In genomic region chr3:61202086-61202485, GRCh38 we compare ENCODE assay signal across 21 cellular contexts. TPM values are rescaled to one million over a fixed set of nuclear protein-coding genes. Genes with fewer than 3 reads are reported as not detected.
DNase-seq lines count a peak whose midpoint lies in the region; ATAC-seq, FAIRE-seq and TF ChIP-seq lines count a peak whose summit lies in the region.
"Had no signal": no experiment of that assay in that cellular context is flagged by ENCODE, and none has a peak within 500 bp of the region (broad histone marks: within the 10 kb centered on the region; RNA-seq: fewer than 3 reads in every experiment).

No MANE protein-coding gene starts in this region.

- WGBS in GM12878 (ENCODE audit: insufficient coverage, insufficient replicate concordance, low lambda C conversion rate, missing lambda C conversion rate): 97% methylated on average over 17 of the region's 17 CpGs
- WGBS in spleen, 5 donors: 85 to 99% (median 93%) methylated on average over 9 to 17 of the region's 17 CpGs

- H3K4me1 Mint-ChIP-seq in HFFc6 (ENCODE audit: low read depth): 0 out of 2 replicates have a peak, but pooled peaks cover 4% of the 10 kb centered on the region
- peaks cover 2% of the 10 kb centered on the region for H3K4me1 Mint-ChIP-seq in memory B cell
- H3K4me1 Mint-ChIP-seq in activated CD4-positive, alpha-beta memory T cell treated with anti-CD3 and anti-CD28 coated beads for 36 hours (ENCODE audit: low read depth): no peaks in the 10 kb centered on the region
- H3K4me1 Mint-ChIP-seq in activated T-cell treated with anti-CD3 and anti-CD28 coated beads, Interleukin-2, amount 50 U/mL, for 24 hours (ENCODE audit: low read depth): no peaks in the 10 kb centered on the region

- ATAC-seq in GM12878 (no peak), memory B cell (ENCODE audit: low read depth) (no peak)
- ATAC-seq: A549; CD8-positive, alpha-beta T cell had no signal

- 0 out of 2 replicates have a peak overlapping the region, but pooled peaks have one; percentile 55 for H3K4me2 ChIP-seq in GM12878 (ENCODE audit: control insufficient read depth, insufficient read depth)
- H3K4me2 ChIP-seq: A549; BLaER1 treated with 17β-estradiol and CSF1 and Interleukin-3, amounts not matched to agents 10 nM and 100 nM had no signal

- RAD21 ChIA-PET in GM12878 (lab: Charles Lee; ENCODE audit: unreplicated experiment): no interaction called here

- POLR2A ChIA-PET in GM12878 (lab: Charles Lee): no interaction called here
- POLR2A ChIA-PET in activated CD4-positive, alpha-beta memory T cell treated with anti-CD3 and anti-CD28 coated beads for 36 hours (lab: Charles Lee): no interaction called here

- no peaks in the 10 kb centered on the region for H4K20me1 ChIP-seq in GM12878 (ENCODE audit: control insufficient read depth, insufficient read depth)
- H4K20me1 ChIP-seq: BLaER1 treated with 17β-estradiol and CSF1 and Interleukin-3, amounts not matched to agents 10 nM and 100 nM had no signal

- H3K27me3 ChIP-seq in GM12878 (replicated peaks in 1 of 2; ENCODE audit: control insufficient read depth in 2 of 2, insufficient read depth in 2 of 2, low read length in 1 of 2) (no peaks in the 10 kb centered on the region), spleen (replicated peaks in 1 of 7) (no peaks in the 10 kb centered on the region)
- H3K27me3 ChIP-seq: BLaER1 treated with 17β-estradiol and CSF1 and Interleukin-3, amounts not matched to agents 10 nM and 100 nM had no signal

- no peak for TF ChIP-seq CTCF in HFFc6 (IDR thresholded peaks at IDR 0.05)
- no peak for TF ChIP-seq CTCF in GM12878 (IDR thresholded peaks at IDR 0.05 in 2 of 3, conservative IDR thresholded peaks at IDR 0.05 in 1 of 3; ENCODE audit: control insufficient read depth in 2 of 3, extremely low read depth in 1 of 3, insufficient read depth in 1 of 3, low read depth in 3 of 3, low read length in 3 of 3)
- no peak for TF ChIP-seq CTCF in spleen (IDR thresholded peaks at IDR 0.05 in 8 of 11, conservative IDR thresholded peaks at IDR 0.05 in 3 of 11)

- no peak overlapping the region for H3K4me3 ChIP-seq in GM12878
- H3K4me3 ChIP-seq in spleen: no peak overlapping the region
- H3K4me3 ChIP-seq: A549; BLaER1 treated with 17β-estradiol and CSF1 and Interleukin-3, amounts not matched to agents 10 nM and 100 nM had no signal

- H3K79me2 ChIP-seq in GM12878 (ENCODE audit: control insufficient read depth, insufficient read depth, low read length): no peaks in the 10 kb centered on the region

- H3K27me3 Mint-ChIP-seq in HFFc6 (ENCODE audit: insufficient read depth) (no peaks in the 10 kb centered on the region), memory B cell (no peaks in the 10 kb centered on the region)
- no peaks in the 10 kb centered on the region for H3K27me3 Mint-ChIP-seq in activated CD4-positive, alpha-beta memory T cell treated with anti-CD3 and anti-CD28 coated beads for 36 hours
- no peaks in the 10 kb centered on the region for H3K27me3 Mint-ChIP-seq in activated T-cell treated with anti-CD3 and anti-CD28 coated beads, Interleukin-2, amount 50 U/mL, for 24 hours
- H3K27me3 Mint-ChIP-seq: B cell; CD4-positive, alpha-beta T cell had no signal

- H3K36me3 ChIP-seq in GM12878 (ENCODE audit: control insufficient read depth in 2 of 2, insufficient read depth in 2 of 2, low read length in 1 of 2) (peaks cover 0 to 2% of the 10 kb centered on the region in 2 experiments; a peak in 2 of 4 replicates), spleen (no peaks in the 10 kb centered on the region)
- H3K36me3 ChIP-seq: BLaER1 treated with 17β-estradiol and CSF1 and Interleukin-3, amounts not matched to agents 10 nM and 100 nM had no signal

- CTCF ChIA-PET in GM12878 (lab: Yijun Ruan, JAX): no interaction called here
- CTCF ChIA-PET in activated CD4-positive, alpha-beta memory T cell treated with anti-CD3 and anti-CD28 coated beads for 36 hours (lab: Charles Lee): no interaction called here

- in situ Hi-C loops in GM12878 (cut with MboI) (no loop called here), ACHN (cut with HindIII; ENCODE audit: low pct_ligation_motif_present, low pct_unique_long_range_greater_than_20kb, low sequenced_read_pairs) (no loop called here)

- TF ChIP-seq EP300 in GM12878 (IDR thresholded peaks at IDR 0.05; ENCODE audit: borderline replicate concordance in 1 of 2, control insufficient read depth in 1 of 2, low read depth in 2 of 2, low read length in 2 of 2): no peak

- intact Hi-C loops in GM12878 (cut with micrococcal nuclease; ENCODE audit: unreplicated experiment) (no loop called here), spleen (cut with DNase I; ENCODE audit: low total_unique reads) (no loop called here)
- intact Hi-C loops in activated CD4-positive, alpha-beta memory T cell treated with anti-CD3 and anti-CD28 coated beads for 36 hours (cut with micrococcal nuclease): no loop called here

- H3K4me1 ChIP-seq in GM12878 (ENCODE audit: control insufficient read depth, insufficient read depth, low read length) (0 out of 2 replicates have a peak, but pooled peaks cover 3% of the 10 kb centered on the region), spleen (peaks cover 0 to 3% (median 0%) of the 10 kb centered on the region in 6 donors)
- H3K4me1 ChIP-seq: A549; BLaER1 treated with 17β-estradiol and CSF1 and Interleukin-3, amounts not matched to agents 10 nM and 100 nM; Caco-2 had no signal

- H3K9me3 ChIP-seq in GM12878 (replicated peaks; ENCODE audit: control insufficient read depth, insufficient read depth, low read length): no peaks in the 10 kb centered on the region
- H3K9me3 ChIP-seq in spleen: no peaks in the 10 kb centered on the region
- H3K9me3 ChIP-seq: A549, Caco-2 had no signal

- no peak for FAIRE-seq in GM12878 (lab: Jason Lieb, UNC)
- FAIRE-seq: A549, D721Med, G401.6 had no signal

- SMC1A ChIA-PET in GM12878 (lab: Charles Lee; ENCODE audit: uncharacterized antibody, unreplicated experiment): no interaction called here

- DNase-seq in HFFc6 (no peak), GM12878 (ENCODE audit: low read depth, low spot score) (no peak), memory B cell (ENCODE audit: low spot score in 2 of 2) (no peak), spleen (peak; percentile 67), UCSD-AML1 (lab: John Stamatoyannopoulos, UW; ENCODE audit: unreplicated experiment) (no peak), ACHN (no peak)
- no peak for DNase-seq in activated CD4-positive, alpha-beta memory T cell treated with anti-CD3 and anti-CD28 coated beads for 36 hours
- DNase-seq in activated T-cell treated with anti-CD3 and anti-CD28 coated beads, Interleukin-2, amount 50 U/mL, for 24 hours: no peak
- DNase-seq: Caco-2; Calu3; CD4-positive, alpha-beta T cell; CD8-positive, alpha-beta T cell; DMS79 treated with DMSO at 0.1 percent for 48 hours; GF-D8 had no signal

- BruUV-seq in GM12878 (replicated peaks; lab: Mats Ljungman, UMichigan): no TSS peak

- H3K27ac Mint-ChIP-seq in HFFc6 (no peak overlapping the region), memory B cell (no peak overlapping the region)
- H3K27ac Mint-ChIP-seq in activated CD4-positive, alpha-beta memory T cell treated with anti-CD3 and anti-CD28 coated beads for 36 hours: no peak overlapping the region
- H3K27ac Mint-ChIP-seq in activated T-cell treated with anti-CD3 and anti-CD28 coated beads, Interleukin-2, amount 50 U/mL, for 24 hours: no peak overlapping the region
- H3K27ac Mint-ChIP-seq: B cell; CD4-positive, alpha-beta T cell; CD8-positive, alpha-beta T cell had no signal

- H3K9ac ChIP-seq in GM12878 (ENCODE audit: control insufficient read depth, insufficient read depth, low read length): no peak overlapping the region
- H3K9ac ChIP-seq: BLaER1 treated with 17β-estradiol and CSF1 and Interleukin-3, amounts not matched to agents 10 nM and 100 nM had no signal

- TF ChIP-seq RAD21 in GM12878 (IDR thresholded peaks at IDR 0.05; ENCODE audit: insufficient read depth, low read depth, low read length): no peak

- H3K9me3 Mint-ChIP-seq in HFFc6: peaks cover 12% of the 10 kb centered on the region
- peaks cover 2% of the 10 kb centered on the region for H3K9me3 Mint-ChIP-seq in memory B cell
- H3K9me3 Mint-ChIP-seq in activated CD4-positive, alpha-beta memory T cell treated with anti-CD3 and anti-CD28 coated beads for 36 hours: no peaks in the 10 kb centered on the region
- H3K9me3 Mint-ChIP-seq in activated T-cell treated with anti-CD3 and anti-CD28 coated beads, Interleukin-2, amount 50 U/mL, for 24 hours: peaks cover 2% of the 10 kb centered on the region

- H2AFZ ChIP-seq in GM12878 (ENCODE audit: control insufficient read depth, low read depth, low read length): no peak overlapping the region

- H3K36me3 Mint-ChIP-seq in HFFc6 (ENCODE audit: low read depth) (no peaks in the 10 kb centered on the region), memory B cell (peaks cover 3% of the 10 kb centered on the region)
- H3K36me3 Mint-ChIP-seq in activated CD4-positive, alpha-beta memory T cell treated with anti-CD3 and anti-CD28 coated beads for 36 hours: no peaks in the 10 kb centered on the region
- H3K36me3 Mint-ChIP-seq in activated T-cell treated with anti-CD3 and anti-CD28 coated beads, Interleukin-2, amount 50 U/mL, for 24 hours (ENCODE audit: low read depth): no peaks in the 10 kb centered on the region
- H3K36me3 Mint-ChIP-seq: CD8-positive, alpha-beta T cell had no signal

- no peak for TF ChIP-seq POLR2A in GM12878 (IDR thresholded peaks at IDR 0.05; ENCODE audit: low read depth, low read length)
- no peak for TF ChIP-seq POLR2A in spleen (IDR thresholded peaks at IDR 0.05)

- H3K4me3 Mint-ChIP-seq in HFFc6 (peak overlapping the region; percentile 59; the same call in 1 of the 2 replicates), memory B cell (peak overlapping the region; percentile 63)
- no peak overlapping the region for H3K4me3 Mint-ChIP-seq in activated CD4-positive, alpha-beta memory T cell treated with anti-CD3 and anti-CD28 coated beads for 36 hours
- no peak overlapping the region for H3K4me3 Mint-ChIP-seq in activated T-cell treated with anti-CD3 and anti-CD28 coated beads, Interleukin-2, amount 50 U/mL, for 24 hours
- H3K4me3 Mint-ChIP-seq: B cell; CD4-positive, alpha-beta T cell; CD8-positive, alpha-beta T cell had no signal

- no peak overlapping the region for H3K27ac ChIP-seq in GM12878 (ENCODE audit: control insufficient read depth, insufficient read depth)
- no peak overlapping the region for H3K27ac ChIP-seq in spleen
- H3K27ac ChIP-seq: 22Rv1; A549; BLaER1 treated with 17β-estradiol and CSF1 and Interleukin-3, amounts not matched to agents 10 nM and 100 nM; C4-2B had no signal

RNA-seq across cellular contexts. Expression of gene FHIT, which starts 49.2 kb away (rescaled TPM):
- under 1 TPM in 2 of 6 experiments, not detected in 4; 0.33 to 0.38 TPM for total RNA-seq in HFFc6 (2021; fragmentation: NEBNext Ultra II Directional; extraction: Animal tissue kit (Norgen Biotek cat#: 25700))
- total RNA-seq in GM12878 (2013; cell fraction: nucleolus; rRNA removed): 109 and 115 TPM in 2 replicates
- total RNA-seq in GM12878 (2014; rRNA removed): 5.7 and 6.8 TPM in 2 replicates
- total RNA-seq in GM12878 (2014; rRNA removed; fragmentation: Illumina TruSeq; extraction: Trizol): 7.9 and 9.6 TPM in 2 replicates
- total RNA-seq in GM12878 (2021): 10.3 and 11.0 TPM in 2 replicates
- 5.9 TPM for polyA plus RNA-seq in GM12878 (2011; ENCODE audit: low read depth)
- 8.6 and 8.7 TPM in 2 replicates for polyA plus RNA-seq in GM12878 (2011; rRNA removed)
- polyA plus RNA-seq in GM12878 (2011; cell fraction: cytosol; rRNA removed): 12.2 and 13.7 TPM in 2 replicates
- 15.3 and 21.1 TPM in 2 replicates for polyA plus RNA-seq in GM12878 (2011; cell fraction: nucleus; rRNA removed)
- 10.1 and 12.8 TPM in 2 replicates for polyA plus RNA-seq in GM12878 (2012)
- 9.1 and 10.4 TPM in 2 replicates for polyA plus RNA-seq in GM12878 (2014; fragmentation: Illumina TruSeq; extraction: Trizol)
- polyA plus RNA-seq in GM12878 (2014; fragmentation: Nextera tagmentation; extraction: Ambion mirVana): 1 to 10 TPM; 4.2 to 7.9 TPM
- 4.8 and 10.3 TPM in 2 replicates for polyA plus RNA-seq in GM12878 (2014; rRNA removed)
- polyA plus RNA-seq in GM12878 (2016; fragmentation: Nextera tagmentation; extraction: Ambion mirVana): 10 to 100 TPM; 14.6 to 14.9 TPM
- 12.5 and 19.7 TPM in 2 replicates for polyA minus RNA-seq in GM12878 (2011; rRNA and poly(A)+ RNA removed)
- polyA minus RNA-seq in GM12878 (2011; cell fraction: cytosol; rRNA and poly(A)+ RNA removed): 4.0 and 12.1 TPM in 2 replicates
- 53.4 and 85.3 TPM in 2 replicates for polyA minus RNA-seq in GM12878 (2011; cell fraction: nucleus; rRNA and poly(A)+ RNA removed)
- 10 to 100 TPM in 6 of 7 donors, 1 to 10 TPM in 1; 4.9 to 23.1 (median 14.2) TPM for total RNA-seq in spleen
- 1 to 10 TPM; 4.1 to 5.2 (median 4.7) TPM for polyA plus RNA-seq in spleen
- total RNA-seq in activated CD4-positive, alpha-beta memory T cell treated with anti-CD3 and anti-CD28 coated beads for 36 hours: 1 to 10 TPM; 7.2 to 8.7 TPM

Comparison
In these comparisons a context has a peak if more than half of its experiments do, and no peak if none do; other contexts are left out.
1. H3K4me3 Mint-ChIP-seq: peak in HFFc6 (single experiment) and memory B cell (single experiment); none in activated CD4-positive, alpha-beta memory T cell treated with anti-CD3 and anti-CD28 coated beads for 36 hours (single experiment) and activated T-cell treated with anti-CD3 and anti-CD28 coated beads, Interleukin-2, amount 50 U/mL, for 24 hours (single experiment).
2. RNA of gene FHIT, which starts 49.2 kb away (total RNA-seq): 4.9 to 23.1 TPM in spleen, 7.2 to 8.7 TPM in activated CD4-positive, alpha-beta memory T cell treated with anti-CD3 and anti-CD28 coated beads for 36 hours and 5.7 to 115 TPM in GM12878; 0.33 to 0.38 TPM in HFFc6; every median in the first group is over 4 times any median in the second.